ENCODE assay signal across 8 cellular contexts in genomic region chr20:25056601-25057233, GRCh38. TPM values are rescaled to one million over a fixed set of nuclear protein-coding genes. Genes with fewer than 3 reads are reported as not detected.
DNase-seq lines count a peak whose midpoint lies in the region; TF ChIP-seq lines count a peak whose summit lies in the region.

No MANE protein-coding gene starts in this region.

- H3K4me1 Mint-ChIP-seq in CD8-positive, alpha-beta memory T cell: peaks cover 54 to 63% (median 58%) of the 10 kb centered on the region in 3 donors
- peaks cover 32% of the 10 kb centered on the region for H3K4me1 Mint-ChIP-seq in activated T-helper 2 cell treated with anti-CD3 and anti-CD28 coated beads, Interferon-gamma antibody, Interleukin-2, Interleukin-4, amounts not matched to agents 10 μg/mL and 5 μg/mL and 100 μg/mL, durations not matched to agents 14 hours and 24 hours and 36 hours (ENCODE audit: low read depth)
- H3K4me1 Mint-ChIP-seq in immature natural killer cell: peaks cover 60 to 65% of the 10 kb centered on the region in 2 donors

- H3K4me3 ChIP-seq in CD8-positive, alpha-beta memory T cell (ENCODE audit: low read length): peak overlapping the region; percentile 90
- H3K4me3 ChIP-seq in HFF-Myc (replicated peaks; ENCODE audit: low read depth, low read length): peak overlapping the region; percentile 59
- peak overlapping the region; percentile 79 to 88 for H3K4me3 ChIP-seq in testis

- TF ChIP-seq CTCF in HFF-Myc (IDR thresholded peaks at IDR 0.05; ENCODE audit: low read depth, low read length, missing control alignments) (no peak), testis (IDR thresholded peaks at IDR 0.05) (no peak)

- POLR2A ChIA-PET in CD8-positive, alpha-beta memory T cell (lab: Charles Lee): interaction anchor here (1.1 to 2.4 kb wide), 6 partner anchors 14 to 191 kb away, joined by 4 to 26 read pairs (median 10); partner anchors contain the start of genes APMAP, ENTPD6 and PYGB

- H3K9me3 Mint-ChIP-seq in CD8-positive, alpha-beta memory T cell: no peaks in the 10 kb centered on the region
- no peaks in the 10 kb centered on the region for H3K9me3 Mint-ChIP-seq in activated T-helper 2 cell treated with anti-CD3 and anti-CD28 coated beads, Interferon-gamma antibody, Interleukin-2, Interleukin-4, amounts not matched to agents 10 μg/mL and 5 μg/mL and 100 μg/mL, durations not matched to agents 14 hours and 24 hours and 36 hours
- no peaks in the 10 kb centered on the region for H3K9me3 Mint-ChIP-seq in immature natural killer cell

- WGBS in testis, 2 donors: 2 to 3% methylated on average over 9 to 15 of the region's 24 CpGs

- H3K27ac Mint-ChIP-seq in CD8-positive, alpha-beta memory T cell: peak overlapping the region; percentile 90 to 97 (median 94)
- peak overlapping the region; percentile 64 for H3K27ac Mint-ChIP-seq in activated T-helper 2 cell treated with anti-CD3 and anti-CD28 coated beads, Interferon-gamma antibody, Interleukin-2, Interleukin-4, amounts not matched to agents 10 μg/mL and 5 μg/mL and 100 μg/mL, durations not matched to agents 14 hours and 24 hours and 36 hours
- H3K27ac Mint-ChIP-seq in immature natural killer cell: peak overlapping the region; percentile 91 to 97 (median 95)

- no peak for DNase-seq in CD8-positive, alpha-beta memory T cell
- DNase-seq in HFF-Myc (ENCODE audit: extremely low read depth, low read depth) (no peak), immature natural killer cell (no peak), testis (no peak), dedifferentiated amniotic fluid mesenchymal stem cell (ENCODE audit: extremely low spot score) (no peak), SW 1271 (lab: John Stamatoyannopoulos, UW) (no peak), activated gamma-delta T cell treated with Interleukin-2 at 50 U/mL for 16 hours (no peak)
- DNase-seq in activated T-helper 2 cell treated with anti-CD3 and anti-CD28 coated beads, Interferon-gamma antibody, Interleukin-2, Interleukin-4, amounts not matched to agents 10 μg/mL and 5 μg/mL and 100 μg/mL, durations not matched to agents 14 hours and 24 hours and 36 hours (ENCODE audit: low spot score): no peak

- H3K4me1 ChIP-seq in CD8-positive, alpha-beta memory T cell (ENCODE audit: insufficient read depth, low read length): peaks cover 57% of the 10 kb centered on the region
- H3K4me1 ChIP-seq in testis: peaks cover 57% of the 10 kb centered on the region

- H3K4me3 Mint-ChIP-seq in CD8-positive, alpha-beta memory T cell: peak overlapping the region; percentile 85 to 95 (median 89)
- peak overlapping the region; percentile 76 for H3K4me3 Mint-ChIP-seq in activated T-helper 2 cell treated with anti-CD3 and anti-CD28 coated beads, Interferon-gamma antibody, Interleukin-2, Interleukin-4, amounts not matched to agents 10 μg/mL and 5 μg/mL and 100 μg/mL, durations not matched to agents 14 hours and 24 hours and 36 hours (ENCODE audit: low read depth)
- peak overlapping the region; percentile 87 to 91 (median 88) for H3K4me3 Mint-ChIP-seq in immature natural killer cell

- CTCF ChIA-PET in CD8-positive, alpha-beta memory T cell (lab: Charles Lee): interaction anchor here (0.9 to 10.4 kb wide), 5 partner anchors 10 to 102 kb away, joined by 3 to 147 read pairs (median 3); no protein-coding TSS in a partner anchor

- TF ChIP-seq POLR2A in testis (IDR thresholded peaks at IDR 0.05): no peak

- H3K36me3 Mint-ChIP-seq in CD8-positive, alpha-beta memory T cell: peaks cover 0 to 27% (median 0%) of the 10 kb centered on the region in 3 donors
- peaks cover 16% of the 10 kb centered on the region for H3K36me3 Mint-ChIP-seq in activated T-helper 2 cell treated with anti-CD3 and anti-CD28 coated beads, Interferon-gamma antibody, Interleukin-2, Interleukin-4, amounts not matched to agents 10 μg/mL and 5 μg/mL and 100 μg/mL, durations not matched to agents 14 hours and 24 hours and 36 hours (ENCODE audit: low read depth)
- no peaks in the 10 kb centered on the region for H3K36me3 Mint-ChIP-seq in immature natural killer cell

- peaks cover 9% of the 10 kb centered on the region for H3K36me3 ChIP-seq in CD8-positive, alpha-beta memory T cell (ENCODE audit: insufficient read depth, low read length)
- H3K36me3 ChIP-seq in testis (ENCODE audit: low read depth, missing control alignments): no peaks in the 10 kb centered on the region

- peak overlapping the region; percentile 86 for H3K27ac ChIP-seq in CD8-positive, alpha-beta memory T cell (ENCODE audit: low read depth, low read length)
- peak overlapping the region; percentile 83 to 92 for H3K27ac ChIP-seq in testis

- intact Hi-C loops in activated T-helper 2 cell treated with anti-CD3 and anti-CD28 coated beads, Interferon-gamma antibody, Interleukin-2, Interleukin-4, amounts not matched to agents 10 μg/mL and 5 μg/mL and 100 μg/mL, durations not matched to agents 14 hours and 24 hours and 36 hours (cut with micrococcal nuclease): loop anchor here (1.0 to 5.0 kb wide), 6 partner anchors 106 to 1029 kb away; partner anchors contain the start of genes ABHD12, CST7 and PYGB
- intact Hi-C loops in testis (cut with DNase I; ENCODE audit: low total_unique reads): loop anchor here (10.0 kb wide), 1 partner anchor 1432 kb away; no protein-coding TSS in a partner anchor

- no peaks in the 10 kb centered on the region for H3K27me3 Mint-ChIP-seq in CD8-positive, alpha-beta memory T cell
- peaks cover 16% of the 10 kb centered on the region for H3K27me3 Mint-ChIP-seq in activated T-helper 2 cell treated with anti-CD3 and anti-CD28 coated beads, Interferon-gamma antibody, Interleukin-2, Interleukin-4, amounts not matched to agents 10 μg/mL and 5 μg/mL and 100 μg/mL, durations not matched to agents 14 hours and 24 hours and 36 hours (ENCODE audit: low read depth)
- peaks cover 3 to 24% (median 5%) of the 10 kb centered on the region in 3 donors for H3K27me3 Mint-ChIP-seq in immature natural killer cell (ENCODE audit: low read depth in 3 of 3)

- H3K9me3 ChIP-seq in CD8-positive, alpha-beta memory T cell (ENCODE audit: low read length): no peaks in the 10 kb centered on the region
- H3K9me3 ChIP-seq in testis: no peaks in the 10 kb centered on the region

- no peaks in the 10 kb centered on the region for H3K27me3 ChIP-seq in CD8-positive, alpha-beta memory T cell (ENCODE audit: insufficient read depth, low read length, poor library complexity, severe bottlenecking)
- H3K27me3 ChIP-seq in testis: no peaks in the 10 kb centered on the region

RNA-seq across cellular contexts. Expression of gene ACSS1, which starts 1.2 kb away (rescaled TPM):
- 10 to 100 TPM; 24.5 to 24.8 TPM for total RNA-seq in CD8-positive, alpha-beta memory T cell
- 59.6 TPM for polyA plus RNA-seq in CD8-positive, alpha-beta memory T cell
- 15.1 and 15.5 TPM in 2 replicates for total RNA-seq in activated T-helper 2 cell treated with anti-CD3 and anti-CD28 coated beads, Interferon-gamma antibody, Interleukin-2, Interleukin-4, amounts not matched to agents 10 μg/mL and 5 μg/mL and 100 μg/mL, durations not matched to agents 14 hours and 24 hours and 36 hours
- polyA plus RNA-seq in immature natural killer cell (10 to 100 TPM; 66.6 to 85.2 (median 83.7) TPM), testis (ENCODE audit: insufficient read depth, low read depth, low replicate concordance) (61.5 TPM)
- 100 to 1,000 TPM; 162 to 184 TPM for total RNA-seq in testis

RNA-seq across cellular contexts. Expression of gene VSX1, which starts 25.2 kb away (rescaled TPM):
- not detected for total RNA-seq in CD8-positive, alpha-beta memory T cell
- polyA plus RNA-seq in CD8-positive, alpha-beta memory T cell: not detected
- total RNA-seq in activated T-helper 2 cell treated with anti-CD3 and anti-CD28 coated beads, Interferon-gamma antibody, Interleukin-2, Interleukin-4, amounts not matched to agents 10 μg/mL and 5 μg/mL and 100 μg/mL, durations not matched to agents 14 hours and 24 hours and 36 hours: not detected in 2 replicates
- polyA plus RNA-seq in immature natural killer cell: not detected
- under 1 TPM; 0.16 to 0.37 TPM for total RNA-seq in testis
- polyA plus RNA-seq in testis (ENCODE audit: insufficient read depth, low read depth, low replicate concordance): 0.38 TPM
